28 cellular contexts compared by ENCODE assay signal in genomic region chr14:22922294-22922693, GRCh38. TPM values are rescaled to one million over a fixed set of nuclear protein-coding genes. Genes with fewer than 3 reads are reported as not detected.
"Had no signal": no experiment of that assay in that cellular context is flagged by ENCODE, and none has a peak within 500 bp of the region (broad histone marks: within the 10 kb centered on the region; RNA-seq: fewer than 3 reads in every experiment).

No MANE protein-coding gene starts in this region.

- H3K9ac ChIP-seq: parathyroid adenoma had no signal

- H3K27ac ChIP-seq: brain microvascular endothelial cell, esophagus muscularis mucosa, gastrocnemius medialis, parathyroid adenoma, thoracic aorta, upper lobe of right lung, VCaP had no signal

- H3K4me3 ChIP-seq: esophagus muscularis mucosa, gastrocnemius medialis, thoracic aorta, upper lobe of right lung had no signal

- FAIRE-seq: colon, endothelial cell of umbilical vein, small intestine had no signal

- H3K27me3 Mint-ChIP-seq: activated CD4-positive, alpha-beta memory T cell treated with anti-CD3 and anti-CD28 coated beads, Interleukin-2, amount 10 ng/mL, durations not matched to agents 7 days and 5 days; central memory CD8-positive, alpha-beta T cell; stimulated activated naive B cell treated with anti-CD40 and anti-IgM and Interleukin-4, amounts not matched to agents 10 μg/mL and 1 μg/mL and 100 μg/mL, for 72 hours had no signal

- H3K4me3 Mint-ChIP-seq: activated CD4-positive, alpha-beta memory T cell treated with anti-CD3 and anti-CD28 coated beads, Interleukin-2, amount 10 ng/mL, durations not matched to agents 7 days and 5 days; activated CD4-positive, alpha-beta T cell treated with anti-CD3 and anti-CD28 coated beads, Interleukin-2, amount 10 ng/mL, durations not matched to agents 24 days and 14 days; activated T-cell treated with anti-CD3 and anti-CD28 coated beads, Interleukin-2, amount 50 U/mL, for 72 hours; central memory CD8-positive, alpha-beta T cell; nephron; stimulated activated naive B cell treated with anti-CD40 and anti-IgM and Interleukin-4, amounts not matched to agents 10 μg/mL and 1 μg/mL and 100 μg/mL, for 72 hours had no signal

- H2AFZ ChIP-seq: parathyroid adenoma had no signal

- ATAC-seq: activated CD4-positive, CD25-positive, alpha-beta regulatory T cell treated with anti-CD3 and anti-CD28 coated beads, Interleukin-2, amount 50 U/mL, for 24 hours; activated T-cell treated with anti-CD3 and anti-CD28 coated beads, Interleukin-2, amount 50 U/mL, for 72 hours; gastrocnemius medialis; left ventricle myocardium superior; right cardiac atrium; stimulated activated naive B cell treated with anti-CD40 and anti-IgM and Interleukin-4, amounts not matched to agents 10 μg/mL and 1 μg/mL and 100 μg/mL, for 72 hours; upper lobe of right lung had no signal

- DNase-seq: activated CD4-positive, alpha-beta memory T cell treated with anti-CD3 and anti-CD28 coated beads, Interleukin-2, amount 10 ng/mL, durations not matched to agents 7 days and 5 days; activated CD4-positive, alpha-beta T cell treated with anti-CD3 and anti-CD28 coated beads, Interleukin-2, amount 10 ng/mL, durations not matched to agents 24 days and 14 days; activated gamma-delta T cell; activated naive CD4-positive, alpha-beta T cell treated with anti-CD3 and anti-CD28 coated beads, Interleukin-2, amount 50 U/mL, for 16 hours; activated T-cell treated with anti-CD3 and anti-CD28 coated beads, Interleukin-2, amount 50 U/mL, for 72 hours; aorta; brain microvascular endothelial cell; effector memory CD4-positive, alpha-beta T cell; gastrocnemius medialis; hypothalamus; left ventricle myocardium superior; right cardiac atrium; stimulated activated CD4-positive, alpha-beta T cell treated with anti-CD3 and anti-CD28 coated beads, Interleukin-15, amount 100 ng/mL, for 24 hours; stimulated activated CD4-positive, alpha-beta T cell treated with anti-CD3 and anti-CD28 coated beads, Interleukin-2, amount 100 ng/mL, for 48 hours; stimulated activated CD8-positive, alpha-beta memory T cell treated with anti-CD3 and anti-CD28 coated beads, Interleukin-4, amount 100 ng/mL, for 48 hours; stimulated activated naive B cell treated with anti-CD40 and anti-IgM and Interleukin-4, amounts not matched to agents 10 μg/mL and 1 μg/mL and 100 μg/mL, for 72 hours; upper lobe of right lung had no signal

- H3K27me3 ChIP-seq: brain microvascular endothelial cell, esophagus muscularis mucosa, gastrocnemius medialis, upper lobe of right lung had no signal

- H3K9me3 ChIP-seq: esophagus muscularis mucosa, gastrocnemius medialis, thoracic aorta, upper lobe of right lung had no signal

- H3K9me3 Mint-ChIP-seq: activated CD4-positive, alpha-beta memory T cell treated with anti-CD3 and anti-CD28 coated beads, Interleukin-2, amount 10 ng/mL, durations not matched to agents 7 days and 5 days; activated CD4-positive, alpha-beta T cell treated with anti-CD3 and anti-CD28 coated beads, Interleukin-2, amount 10 ng/mL, durations not matched to agents 24 days and 14 days; activated T-cell treated with anti-CD3 and anti-CD28 coated beads, Interleukin-2, amount 50 U/mL, for 72 hours; central memory CD8-positive, alpha-beta T cell; nephron; stimulated activated naive B cell treated with anti-CD40 and anti-IgM and Interleukin-4, amounts not matched to agents 10 μg/mL and 1 μg/mL and 100 μg/mL, for 72 hours had no signal

- H3K27ac Mint-ChIP-seq: activated CD4-positive, alpha-beta memory T cell treated with anti-CD3 and anti-CD28 coated beads, Interleukin-2, amount 10 ng/mL, durations not matched to agents 7 days and 5 days; activated CD4-positive, alpha-beta T cell treated with anti-CD3 and anti-CD28 coated beads, Interleukin-2, amount 10 ng/mL, durations not matched to agents 24 days and 14 days; activated T-cell treated with anti-CD3 and anti-CD28 coated beads, Interleukin-2, amount 50 U/mL, for 72 hours; nephron; stimulated activated naive B cell treated with anti-CD40 and anti-IgM and Interleukin-4, amounts not matched to agents 10 μg/mL and 1 μg/mL and 100 μg/mL, for 72 hours had no signal

RNA-seq across cellular contexts. Expression of gene REM2, which starts 39.3 kb away (rescaled TPM):
- total RNA-seq: dermis microvascular lymphatic vessel endothelial cell, left ventricle myocardium superior had no signal
- polyA plus RNA-seq: endothelial cell of umbilical vein had no signal
